1 cellular context compared by ENCODE assay signal in genomic region chr9:114309096-114309495, GRCh38.
A peak's percentile ranks its signal among the peaks of the same experiment; 100 is the strongest.
TF ChIP-seq lines count a peak whose summit lies in the region.

No MANE protein-coding gene starts in this region.

TF ChIP-seq in K562, 482 proteins besides CTCF, POLR2A, EP300 and RAD21 (continued from another document):
- TF ChIP-seq RBM25 (IDR thresholded peaks at IDR 0.05; ENCODE audit: low read depth, low read length, severe bottlenecking) = peak; percentile 17
- TF ChIP-seq MAFG (tag; conservative IDR thresholded peaks at IDR 0.05) = no peak
- TF ChIP-seq ZNF511 (CRISPR knock-in tag; IDR thresholded peaks at IDR 0.05) = no peak
